In the genomic region with DNA sequence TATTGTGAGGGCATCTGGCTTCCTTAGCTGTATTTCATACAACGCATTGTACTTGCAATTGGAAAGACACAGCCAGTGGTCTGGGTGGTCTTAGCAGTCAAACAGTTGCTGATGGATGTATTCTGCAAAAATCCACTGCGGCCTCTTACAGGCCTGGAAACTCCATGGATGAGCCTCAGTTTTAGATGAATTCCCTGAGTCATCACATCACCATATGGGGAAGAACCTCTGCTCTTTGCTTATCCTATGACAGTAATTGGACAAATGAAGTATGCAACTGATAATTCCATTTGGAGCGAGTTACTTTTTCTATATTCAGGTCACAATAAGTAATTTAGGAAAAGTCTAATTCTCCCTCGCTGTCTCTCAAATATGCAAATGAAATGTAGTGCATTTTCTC, we compare ENCODE assay signal across 35 cellular contexts.
"Had no signal": no experiment of that assay in that cellular context is flagged by ENCODE, and none has a peak within 500 bp of the region (broad histone marks: within the 10 kb centered on the region; RNA-seq: fewer than 3 reads in every experiment).

No MANE protein-coding gene starts in this region.

- H3K27ac ChIP-seq: adrenal gland, body of pancreas, brain microvascular endothelial cell, breast epithelium, VCaP had no signal

- H3K4me1 ChIP-seq: adrenal gland, body of pancreas, breast epithelium had no signal

- H3K9me3 Mint-ChIP-seq: activated B cell treated with CpG ODN at 0.5 μM for 24 hours; activated CD4-positive, alpha-beta memory T cell treated with anti-CD3 and anti-CD28 coated beads for 36 hours; activated CD4-positive, alpha-beta T cell treated with anti-CD3 and anti-CD28 coated beads, Interleukin-2, amount 10 ng/mL, durations not matched to agents 24 days and 14 days; activated CD8-positive, alpha-beta T cell treated with anti-CD3 and anti-CD28 coated beads for 36 hours; activated naive CD4-positive, alpha-beta T cell treated with anti-CD3 and anti-CD28 coated beads for 36 hours; activated naive CD8-positive, alpha-beta T cell treated with anti-CD3 and anti-CD28 coated beads for 36 hours; activated T-cell treated with anti-CD3 and anti-CD28 coated beads, Interleukin-2, amount 50 U/mL, for 4 hours; activated T-helper 1 cell treated with anti-CD3 and anti-CD28 coated beads, Interleukin-12 subunit alpha, Interleukin-12 subunit beta, Interleukin-2, Interleukin-4 antibody, amounts not matched to agents 30 ng/mL and 10 ng/mL and 1 ng/mL, durations not matched to agents 14 hours and 24 hours and 36 hours; activated T-helper 17 cell treated with anti-CD3 and anti-CD28 coated beads, Interleukin-2, amount 50 U/mL, for 72 hours; T-helper 1 cell treated with Interleukin-12 subunit alpha and Interleukin-12 subunit beta and Interleukin-4 antibody, amounts not matched to agents 30 μg/mL and 1 μg/mL, for 36 hours; T-helper 2 cell treated with Interferon-gamma antibody and Interleukin-4, amounts not matched to agents 5 μg/mL and 100 μg/mL, for 36 hours had no signal

- H3K4me1 Mint-ChIP-seq: activated CD4-positive, alpha-beta T cell treated with anti-CD3 and anti-CD28 coated beads, Interleukin-2, amount 10 ng/mL, durations not matched to agents 24 days and 14 days; activated naive CD8-positive, alpha-beta T cell treated with anti-CD3 and anti-CD28 coated beads for 36 hours; activated T-helper 17 cell treated with anti-CD3 and anti-CD28 coated beads, Interleukin-2, amount 50 U/mL, for 72 hours had no signal

- H3K36me3 Mint-ChIP-seq: activated CD4-positive, alpha-beta memory T cell treated with anti-CD3 and anti-CD28 coated beads for 36 hours; activated naive CD4-positive, alpha-beta T cell treated with anti-CD3 and anti-CD28 coated beads, Interleukin-2, amount 50 U/mL, for 72 hours; activated naive CD8-positive, alpha-beta T cell treated with anti-CD3 and anti-CD28 coated beads for 36 hours had no signal

- H3K4me3 Mint-ChIP-seq: activated B cell treated with CpG ODN at 0.5 μM for 24 hours; activated CD4-positive, alpha-beta memory T cell treated with anti-CD3 and anti-CD28 coated beads for 36 hours; activated CD4-positive, alpha-beta T cell treated with anti-CD3 and anti-CD28 coated beads, Interleukin-2, amount 10 ng/mL, durations not matched to agents 24 days and 14 days; activated CD8-positive, alpha-beta T cell treated with anti-CD3 and anti-CD28 coated beads for 36 hours; activated naive CD4-positive, alpha-beta T cell treated with anti-CD3 and anti-CD28 coated beads for 36 hours; activated naive CD8-positive, alpha-beta T cell treated with anti-CD3 and anti-CD28 coated beads for 36 hours; activated T-cell treated with anti-CD3 and anti-CD28 coated beads, Interleukin-2, amount 50 U/mL, for 4 hours; activated T-cell treated with anti-CD3 and anti-CD28 coated beads, Interleukin-2, amount 50 U/mL, for 72 hours; activated T-helper 1 cell treated with anti-CD3 and anti-CD28 coated beads, Interleukin-12 subunit alpha, Interleukin-12 subunit beta, Interleukin-2, Interleukin-4 antibody, amounts not matched to agents 30 ng/mL and 10 ng/mL and 1 ng/mL, durations not matched to agents 14 hours and 24 hours and 36 hours; activated T-helper 17 cell treated with anti-CD3 and anti-CD28 coated beads, Interleukin-2, amount 50 U/mL, for 72 hours; T-helper 1 cell treated with Interleukin-12 subunit alpha and Interleukin-12 subunit beta and Interleukin-4 antibody, amounts not matched to agents 30 μg/mL and 1 μg/mL, for 36 hours; T-helper 2 cell treated with Interferon-gamma antibody and Interleukin-4, amounts not matched to agents 5 μg/mL and 100 μg/mL, for 36 hours had no signal

- H3K27me3 ChIP-seq: adrenal gland, body of pancreas, breast epithelium had no signal

- DNase-seq: activated B cell treated with CpG ODN at 0.5 μM for 24 hours; activated CD4-positive, alpha-beta memory T cell treated with anti-CD3 and anti-CD28 coated beads for 36 hours; activated CD4-positive, alpha-beta T cell treated with anti-CD3 and anti-CD28 coated beads for 4 hours; activated CD4-positive, alpha-beta T cell treated with anti-CD3 and anti-CD28 coated beads, Interleukin-2, amount 50 U/mL, for 1 hour; activated CD4-positive, alpha-beta T cell treated with anti-CD3 and anti-CD28 coated beads, Interleukin-2, amount 50 U/mL, for 4 hours; activated CD4-positive, CD25-positive, alpha-beta regulatory T cell treated with anti-CD3 and anti-CD28 coated beads, Interleukin-2, amount 50 U/mL, for 72 hours; activated CD8-positive, alpha-beta T cell treated with anti-CD3 and anti-CD28 coated beads for 36 hours; activated effector memory CD4-positive, alpha-beta T cell treated with anti-CD3 and anti-CD28 coated beads, Interleukin-2, amount 50 U/mL, for 16 hours; activated gamma-delta T cell treated with Interleukin-2 at 50 U/mL for 16 hours; activated naive CD4-positive, alpha-beta T cell; activated naive CD4-positive, alpha-beta T cell treated with anti-CD3 and anti-CD28 coated beads for 36 hours; activated naive CD4-positive, alpha-beta T cell treated with anti-CD3 and anti-CD28 coated beads, Interleukin-2, amount 50 U/mL, for 16 hours; activated naive CD8-positive, alpha-beta T cell treated with anti-CD3 and anti-CD28 coated beads for 36 hours; activated T-cell treated with anti-CD3 and anti-CD28 coated beads for 4 hours; activated T-cell treated with anti-CD3 and anti-CD28 coated beads, Interleukin-2, amount 50 U/mL, for 1 hour; activated T-cell treated with anti-CD3 and anti-CD28 coated beads, Interleukin-2, amount 50 U/mL, for 4 hours; activated T-cell treated with anti-CD3 and anti-CD28 coated beads, Interleukin-2, amount 50 U/mL, for 72 hours; adrenal gland; amniotic stem cell; aorta; body of pancreas; brain microvascular endothelial cell; central memory CD4-positive, alpha-beta T cell; T-helper 2 cell; T-helper 9 cell had no signal

- H3K4me3 ChIP-seq: adrenal gland, body of pancreas, breast epithelium had no signal

- H3K36me3 ChIP-seq: adrenal gland, brain microvascular endothelial cell, breast epithelium had no signal

- ATAC-seq: activated CD8-positive, alpha-beta T cell treated with anti-CD3 and anti-CD28 coated beads for 36 hours; activated naive CD4-positive, alpha-beta T cell treated with anti-CD3 and anti-CD28 coated beads, Interleukin-2, amount 50 U/mL, for 72 hours; activated T-cell treated with anti-CD3 and anti-CD28 coated beads, Interleukin-2, amount 50 U/mL, for 4 hours; activated T-cell treated with anti-CD3 and anti-CD28 coated beads, Interleukin-2, amount 50 U/mL, for 72 hours; activated T-helper 17 cell treated with anti-CD3 and anti-CD28 coated beads, Interleukin-2, amount 50 U/mL, for 72 hours; body of pancreas had no signal

- H3K27ac Mint-ChIP-seq: activated B cell treated with CpG ODN at 0.5 μM for 24 hours; activated CD4-positive, alpha-beta memory T cell treated with anti-CD3 and anti-CD28 coated beads for 36 hours; activated CD4-positive, alpha-beta T cell treated with anti-CD3 and anti-CD28 coated beads, Interleukin-2, amount 10 ng/mL, durations not matched to agents 24 days and 14 days; activated CD8-positive, alpha-beta T cell treated with anti-CD3 and anti-CD28 coated beads for 36 hours; activated naive CD4-positive, alpha-beta T cell treated with anti-CD3 and anti-CD28 coated beads for 36 hours; activated naive CD4-positive, alpha-beta T cell treated with anti-CD3 and anti-CD28 coated beads, Interleukin-2, amount 50 U/mL, for 72 hours; activated naive CD8-positive, alpha-beta T cell treated with anti-CD3 and anti-CD28 coated beads for 36 hours; activated T-cell treated with anti-CD3 and anti-CD28 coated beads, Interleukin-2, amount 50 U/mL, for 72 hours; activated T-helper 1 cell treated with anti-CD3 and anti-CD28 coated beads, Interleukin-12 subunit alpha, Interleukin-12 subunit beta, Interleukin-2, Interleukin-4 antibody, amounts not matched to agents 30 ng/mL and 10 ng/mL and 1 ng/mL, durations not matched to agents 14 hours and 24 hours and 36 hours; activated T-helper 17 cell treated with anti-CD3 and anti-CD28 coated beads, Interleukin-2, amount 50 U/mL, for 72 hours; T-helper 1 cell treated with Interleukin-12 subunit alpha and Interleukin-12 subunit beta and Interleukin-4 antibody, amounts not matched to agents 30 μg/mL and 1 μg/mL, for 36 hours; T-helper 2 cell treated with Interferon-gamma antibody and Interleukin-4, amounts not matched to agents 5 μg/mL and 100 μg/mL, for 36 hours had no signal

- FAIRE-seq: astrocyte, TTC549 had no signal

- H3K27me3 Mint-ChIP-seq: activated B cell treated with CpG ODN at 0.5 μM for 24 hours had no signal

- H3K9me3 ChIP-seq: adrenal gland, body of pancreas, breast epithelium had no signal
